In the genomic region with DNA sequence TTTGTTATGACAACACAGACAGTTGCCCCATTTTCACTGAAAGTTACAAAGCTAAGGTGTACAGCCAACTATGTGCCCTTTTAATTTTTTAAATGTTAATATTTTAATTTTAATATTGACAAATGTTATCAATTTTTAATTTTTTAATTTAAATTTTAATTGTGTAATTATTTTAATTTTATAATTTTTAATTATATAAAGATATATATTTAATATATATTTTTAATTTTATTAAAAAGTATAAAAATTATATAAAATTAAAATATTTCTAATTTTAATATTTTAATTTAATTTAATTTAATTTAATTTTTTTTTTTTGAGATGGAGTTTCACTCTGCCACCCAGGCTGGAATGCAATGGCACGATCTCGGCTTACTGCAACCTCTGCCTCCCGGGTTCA, we compare ENCODE assay signal across 20 cellular contexts. TPM values are rescaled to one million over a fixed set of nuclear protein-coding genes. Genes with fewer than 3 reads are reported as not detected.
DNase-seq lines count a peak whose midpoint lies in the region; ATAC-seq, FAIRE-seq and TF ChIP-seq lines count a peak whose summit lies in the region.
"Had no signal": no experiment of that assay in that cellular context is flagged by ENCODE, and none has a peak within 500 bp of the region (broad histone marks: within the 10 kb centered on the region; RNA-seq: fewer than 3 reads in every experiment).

No MANE protein-coding gene starts in this region.

- H3K4me3 ChIP-seq in psoas muscle = no peak overlapping the region
- H3K4me3 ChIP-seq: GM23338, HAP-1, SK-N-MC had no signal

- H3K36me3 ChIP-seq in psoas muscle (ENCODE audit: insufficient read depth in 1 of 2, low read depth in 1 of 2) = no peaks in the 10 kb centered on the region
- H3K36me3 ChIP-seq: HAP-1 had no signal

- peaks cover 12% of the 10 kb centered on the region for H3K4me1 ChIP-seq in psoas muscle
- H3K4me1 ChIP-seq: HAP-1 had no signal

- H3K27me3 ChIP-seq in psoas muscle (ENCODE audit: insufficient read depth in 3 of 3, low read length in 2 of 3) = peaks cover 0 to 4% (median 0%) of the 10 kb centered on the region in 3 donors

- H3K27ac ChIP-seq in epithelial cell of prostate (peak overlapping the region; percentile 93), psoas muscle (peak overlapping the region; percentile 66)
- H3K27ac ChIP-seq: SK-N-MC had no signal

- FAIRE-seq in RCC 7860 (lab: Jason Lieb, UNC) = peak; percentile 95
- FAIRE-seq: GM12892, GM18507 had no signal

- H3K9me3 ChIP-seq in psoas muscle = no peaks in the 10 kb centered on the region
- H3K9me3 ChIP-seq: HAP-1 had no signal

- intact Hi-C loops in psoas muscle (cut with DNase I) = loop anchor here in 1 of 2 donors (5.0 kb wide), 1 partner anchor 51 kb away; the partner anchor contains the start of gene ATP11B

- DNase-seq in RCC 7860 (ENCODE audit: low spot score) (no peak), epithelial cell of prostate (ENCODE audit: low read depth, low spot score) (no peak), psoas muscle (no peak), AG20443 (ENCODE audit: low spot score) (no peak), HuH-7 (ENCODE audit: low spot score) (no peak)
- DNase-seq: C1 segment of cervical spinal cord; CD8-positive, alpha-beta T cell; Karpas-422; NCI-H1694 treated with DMSO at 0.1 percent for 48 hours; NCI-H2227 treated with DMSO at 0.1 percent for 48 hours; NCI-H774; RPMI8226; SW 1271 had no signal

- 93 to 98% (median 98%) methylated on average over 3 of the region's 3 CpGs for WGBS in psoas muscle, 3 donors

- no peak for ATAC-seq in psoas muscle
- no peak for ATAC-seq in HG02970 (IDR thresholded peaks at IDR 0.05; ENCODE audit: low FRiP score, unreplicated experiment)
- no peak for ATAC-seq in HG03097 (IDR thresholded peaks at IDR 0.05; ENCODE audit: low FRiP score, unreplicated experiment)
- ATAC-seq: CD8-positive, alpha-beta T cell; GM23338 had no signal

- no peak for TF ChIP-seq CTCF in psoas muscle (IDR thresholded peaks at IDR 0.05)

RNA-seq across cellular contexts. Expression of gene ATP11B, which starts 52.1 kb away (rescaled TPM):
- total RNA-seq in psoas muscle = 10 to 100 TPM; 18.8 to 23.9 (median 20.8) TPM
- 10 to 100 TPM in 1 of 3 donors, 1 to 10 TPM in 2; 4.0 to 17.6 (median 6.4) TPM for polyA plus RNA-seq in psoas muscle
